29 cellular contexts compared by ENCODE assay signal in the genomic region with DNA sequence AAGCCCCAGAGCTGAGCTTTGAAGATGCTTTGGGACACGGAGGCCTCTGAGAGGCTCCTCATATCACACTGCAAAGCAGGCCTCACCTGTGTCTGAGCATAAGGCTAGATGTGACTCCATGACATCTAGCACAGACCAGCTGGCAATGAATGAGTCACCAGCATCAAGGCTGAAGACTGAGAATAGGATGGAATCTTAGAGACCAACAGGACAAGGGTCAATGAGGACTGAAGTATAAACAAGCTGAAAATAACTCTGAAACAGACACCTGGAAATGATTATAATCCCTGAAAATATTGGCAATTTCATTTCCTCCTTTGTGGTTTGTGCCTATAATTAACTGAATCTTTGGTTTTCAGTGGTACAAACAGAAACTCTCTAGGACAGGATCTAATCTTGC.
DNase-seq lines count a peak whose midpoint lies in the region; ATAC-seq, FAIRE-seq and TF ChIP-seq lines count a peak whose summit lies in the region.
"Had no signal": no experiment of that assay in that cellular context is flagged by ENCODE, and none has a peak within 500 bp of the region (broad histone marks: within the 10 kb centered on the region; RNA-seq: fewer than 3 reads in every experiment).

No MANE protein-coding gene starts in this region.

- no peaks in the 10 kb centered on the region for H3K9me3 ChIP-seq in GM12878 (replicated peaks; ENCODE audit: control insufficient read depth, insufficient read depth, low read length)
- H3K9me3 ChIP-seq in mucosa of descending colon: no peaks in the 10 kb centered on the region
- H3K9me3 ChIP-seq: BLaER1, breast epithelium, heart right ventricle, MG63, psoas muscle had no signal

- POLR2A ChIA-PET in GM12878 (lab: Charles Lee): no interaction called here

- H3K27ac ChIP-seq in GM12878 (ENCODE audit: control insufficient read depth, insufficient read depth): no peak overlapping the region
- H3K27ac ChIP-seq in coronary artery: no peak overlapping the region
- H3K27ac ChIP-seq: BLaER1, breast epithelium, heart right ventricle, psoas muscle had no signal

- no peak for TF ChIP-seq POLR2A in GM12878 (IDR thresholded peaks at IDR 0.05; ENCODE audit: low read depth, low read length)

- 27% methylated on average over 1 of the region's 1 CpG for WGBS in GM12878 (ENCODE audit: insufficient coverage, insufficient replicate concordance, low lambda C conversion rate, missing lambda C conversion rate)

- H3K9ac ChIP-seq in GM12878 (ENCODE audit: control insufficient read depth, insufficient read depth, low read length): no peak overlapping the region
- H3K9ac ChIP-seq: BLaER1 had no signal

- no peak for TF ChIP-seq RAD21 in GM12878 (IDR thresholded peaks at IDR 0.05; ENCODE audit: insufficient read depth, low read depth, low read length)

- H3K4me1 ChIP-seq in GM12878 (ENCODE audit: control insufficient read depth, insufficient read depth, low read length): no peaks in the 10 kb centered on the region
- no peaks in the 10 kb centered on the region for H3K4me1 ChIP-seq in mucosa of descending colon (ENCODE audit: low read depth)
- H3K4me1 ChIP-seq: BLaER1, breast epithelium, heart right ventricle, psoas muscle had no signal

- TF ChIP-seq EP300 in GM12878 (IDR thresholded peaks at IDR 0.05; ENCODE audit: borderline replicate concordance in 1 of 2, control insufficient read depth in 1 of 2, low read depth in 2 of 2, low read length in 2 of 2): no peak

- ATAC-seq in GM12878 (peak; percentile 42; the same call in 2 of the 3 replicates), mucosa of descending colon (peak; percentile 23)
- ATAC-seq: activated naive CD4-positive, alpha-beta T cell treated with anti-CD3 and anti-CD28 coated beads, Interleukin-2, amount 50 U/mL, for 72 hours; GM23338; heart right ventricle; naive thymus-derived CD8-positive, alpha-beta T cell; psoas muscle; stimulated activated memory B cell treated with anti-CD40 and anti-IgM and Interleukin-4, amounts not matched to agents 10 μg/mL and 1 μg/mL and 100 μg/mL, for 72 hours had no signal

- H2AFZ ChIP-seq in GM12878 (ENCODE audit: control insufficient read depth, low read depth, low read length): no peak overlapping the region
- H2AFZ ChIP-seq: GM23338 had no signal

- H4K20me1 ChIP-seq in GM12878 (ENCODE audit: control insufficient read depth, insufficient read depth): no peaks in the 10 kb centered on the region
- H4K20me1 ChIP-seq: BLaER1 had no signal

- H3K36me3 ChIP-seq in GM12878 (ENCODE audit: control insufficient read depth in 2 of 2, insufficient read depth in 2 of 2, low read length in 1 of 2) (no peaks in the 10 kb centered on the region), mucosa of descending colon (ENCODE audit: low read depth) (no peaks in the 10 kb centered on the region)
- H3K36me3 ChIP-seq: BLaER1, breast epithelium, heart right ventricle, MG63 had no signal

- TF ChIP-seq CTCF in GM12878 (IDR thresholded peaks at IDR 0.05 in 2 of 3, conservative IDR thresholded peaks at IDR 0.05 in 1 of 3; ENCODE audit: control insufficient read depth in 2 of 3, extremely low read depth in 1 of 3, insufficient read depth in 1 of 3, low read depth in 3 of 3, low read length in 3 of 3) (no peak), mucosa of descending colon (IDR thresholded peaks at IDR 0.05) (no peak), coronary artery (IDR thresholded peaks at IDR 0.05) (no peak)

- no peaks in the 10 kb centered on the region for H3K27me3 ChIP-seq in GM12878 (replicated peaks in 1 of 2; ENCODE audit: control insufficient read depth in 2 of 2, insufficient read depth in 2 of 2, low read length in 1 of 2)
- H3K27me3 ChIP-seq: MG63 had no signal

- RAD21 ChIA-PET in GM12878 (lab: Charles Lee; ENCODE audit: unreplicated experiment): interaction anchor here (0.5 kb wide), 1 partner anchor 131 kb away, joined by 4 read pairs; no protein-coding TSS in a partner anchor

- SMC1A ChIA-PET in GM12878 (lab: Charles Lee; ENCODE audit: uncharacterized antibody, unreplicated experiment): interaction anchor here (0.6 to 1.2 kb wide), 2 partner anchors 118 to 362 kb away, joined by 3 to 5 read pairs; no protein-coding TSS in a partner anchor

- H3K4me2 ChIP-seq in GM12878 (ENCODE audit: control insufficient read depth, insufficient read depth): no peak overlapping the region
- H3K4me2 ChIP-seq: BLaER1, GM23338 had no signal

- H3K4me3 ChIP-seq in GM12878 (no peak overlapping the region), mucosa of descending colon (no peak overlapping the region), coronary artery (no peak overlapping the region)
- H3K4me3 ChIP-seq: BLaER1, breast epithelium, GM23338, heart right ventricle, MG63, psoas muscle had no signal

- in situ Hi-C loops in GM12878 (cut with MboI): no loop called here

- intact Hi-C loops in GM12878 (cut with micrococcal nuclease; ENCODE audit: unreplicated experiment) (no loop called here), mucosa of descending colon (cut with DNase I, micrococcal nuclease) (no loop called here), head of caudate nucleus (cut with DNase I) (no loop called here)

- BruUV-seq in GM12878 (replicated peaks; lab: Mats Ljungman, UMichigan): no TSS peak

- DNase-seq in EH (ENCODE audit: low read depth): peak; percentile 36
- DNase-seq in M059J (ENCODE audit: low read depth): peak; percentile 48
- no peak for DNase-seq in GM12878 (ENCODE audit: low read depth, low spot score)
- no peak for DNase-seq in mucosa of descending colon
- no peak for DNase-seq in activated naive CD4-positive, alpha-beta T cell (lab: John Stamatoyannopoulos, UW)
- DNase-seq in coronary artery (ENCODE audit: low spot score): no peak
- no peak for DNase-seq in head of caudate nucleus
- no peak for DNase-seq in effector CD4-positive, alpha-beta T cell
- DNase-seq: ACHN; activated CD4-positive, alpha-beta memory T cell treated with anti-CD3 and anti-CD28 coated beads for 36 hours; activated CD4-positive, alpha-beta T cell treated with anti-CD3 and anti-CD28 coated beads for 1 hour; DMS153; heart right ventricle; KBM-7; MG63; naive thymus-derived CD8-positive, alpha-beta T cell; NCI-H2029; NCI-H524 treated with DMSO at 0.1 percent for 48 hours; NK-92 treated with Interleukin-12 subunit alpha and Interleukin-12 subunit beta, amount 100 ng/mL, for 24 hours; occipital lobe; psoas muscle; SHP77 treated with DMSO at 0.1 percent for 48 hours; stimulated activated CD4-positive, alpha-beta T cell treated with anti-CD3 and anti-CD28 coated beads, Interleukin-15, amount 100 ng/mL, for 24 hours had no signal

- H3K79me2 ChIP-seq in GM12878 (ENCODE audit: control insufficient read depth, insufficient read depth, low read length): no peaks in the 10 kb centered on the region

- CTCF ChIA-PET in GM12878 (lab: Yijun Ruan, JAX): interaction anchor here (0.8 to 3.8 kb wide), 4 partner anchors 47 to 236 kb away, joined by 3 to 30 read pairs (median 4); a partner anchor contains a TSS

- FAIRE-seq in GM12878 (lab: Jason Lieb, UNC): no peak
- FAIRE-seq: G401.6 had no signal

TF ChIP-seq in GM12878, 131 proteins besides CTCF, POLR2A, EP300 and RAD21:
- no peak for TF ChIP-seq IKZF2 (IDR thresholded peaks at IDR 0.05)

Comparison
In these comparisons a context has a peak if more than half of its experiments do, and no peak if none do; other contexts are left out.
1. DNase-seq: peak in EH (single experiment) and M059J (single experiment); none in GM12878 (single experiment), mucosa of descending colon (0 of 3), activated naive CD4-positive, alpha-beta T cell (0 of 4), coronary artery (single experiment), head of caudate nucleus (0 of 42) and effector CD4-positive, alpha-beta T cell (single experiment).